8 cellular contexts compared by ENCODE assay signal in genomic region chr3:32414527-32415202, GRCh38. TPM values are rescaled to one million over a fixed set of nuclear protein-coding genes. Genes with fewer than 3 reads are reported as not detected.
DNase-seq lines count a peak whose midpoint lies in the region; FAIRE-seq and TF ChIP-seq lines count a peak whose summit lies in the region.

No MANE protein-coding gene starts in this region.

- no peak overlapping the region for H3K4me3 ChIP-seq in fibroblast of lung (replicated peaks in 1 of 4; ENCODE audit: control extremely low read depth in 1 of 4, insufficient read depth in 1 of 4, low read depth in 3 of 4, low read length in 4 of 4)
- H3K4me3 ChIP-seq in stomach: no peak overlapping the region

- WGBS in stomach, 5 donors: 56 to 71% (median 65%) methylated on average over 6 of the region's 6 CpGs

- no peak for FAIRE-seq in D721Med (lab: Jason Lieb, UNC)

- no peak for TF ChIP-seq POLR2A in stomach (IDR thresholded peaks at IDR 0.05)

- no peaks in the 10 kb centered on the region for H3K36me3 ChIP-seq in fibroblast of lung (ENCODE audit: control insufficient read depth, insufficient read depth, low read length)
- H3K36me3 ChIP-seq in stomach: no peaks in the 10 kb centered on the region

- H3K9ac ChIP-seq in fibroblast of lung (ENCODE audit: insufficient read depth, low read length): no peak overlapping the region

- no peak for TF ChIP-seq EP300 in stomach (IDR thresholded peaks at IDR 0.05)

- H2AFZ ChIP-seq in fibroblast of lung (ENCODE audit: low read length): no peak overlapping the region

- H3K4me2 ChIP-seq in fibroblast of lung (ENCODE audit: extremely low read depth, insufficient read depth, low read length): no peak overlapping the region

- no peaks in the 10 kb centered on the region for H3K27me3 Mint-ChIP-seq in activated T-cell treated with anti-CD3 and anti-CD28 coated beads, Interleukin-2, amount 50 U/mL, for 24 hours

- H3K9me3 ChIP-seq in fibroblast of lung (ENCODE audit: control insufficient read depth, insufficient read depth, low read depth, low read length): no peaks in the 10 kb centered on the region
- no peaks in the 10 kb centered on the region for H3K9me3 ChIP-seq in stomach

- H3K36me3 Mint-ChIP-seq in activated T-cell treated with anti-CD3 and anti-CD28 coated beads, Interleukin-2, amount 50 U/mL, for 24 hours (ENCODE audit: low read depth): peaks cover 2% of the 10 kb centered on the region

- no peak for DNase-seq in activated T-cell treated with anti-CD3 and anti-CD28 coated beads, Interleukin-2, amount 50 U/mL, for 24 hours
- DNase-seq in activated T-cell treated with anti-CD3 and anti-CD28 coated beads for 4 hours (no peak), RPMI7951 (ENCODE audit: low read depth) (peak; percentile 46), fibroblast of lung (ENCODE audit: low read depth in 2 of 2) (peak; percentile 31 to 83), stomach (peak; percentile 39), NCI-H526 treated with DMSO at 0.1 percent for 48 hours (lab: John Stamatoyannopoulos, UW) (no peak), D721Med (ENCODE audit: insufficient read length, low spot score) (no peak), DMS153 (lab: John Stamatoyannopoulos, UW) (no peak)

- H3K27ac Mint-ChIP-seq in activated T-cell treated with anti-CD3 and anti-CD28 coated beads, Interleukin-2, amount 50 U/mL, for 24 hours: peak overlapping the region; percentile 93

- H3K4me3 Mint-ChIP-seq in activated T-cell treated with anti-CD3 and anti-CD28 coated beads, Interleukin-2, amount 50 U/mL, for 24 hours: peak overlapping the region; percentile 18

- H3K4me1 ChIP-seq in fibroblast of lung (ENCODE audit: control insufficient read depth, extremely low read depth, insufficient read depth, low read length) (no peaks in the 10 kb centered on the region), stomach (peaks cover 11 to 44% (median 24%) of the 10 kb centered on the region in 4 donors)

- H3K79me2 ChIP-seq in fibroblast of lung (ENCODE audit: control insufficient read depth, insufficient read depth, low read length): no peaks in the 10 kb centered on the region

- H4K20me1 ChIP-seq in fibroblast of lung (ENCODE audit: control insufficient read depth, extremely low read depth, insufficient read depth, low read length): no peaks in the 10 kb centered on the region

- peaks cover 72% of the 10 kb centered on the region for H3K4me1 Mint-ChIP-seq in activated T-cell treated with anti-CD3 and anti-CD28 coated beads, Interleukin-2, amount 50 U/mL, for 24 hours (ENCODE audit: low read depth)

- TF ChIP-seq CTCF in fibroblast of lung (conservative IDR thresholded peaks at IDR 0.05 in 1 of 2, IDR thresholded peaks at IDR 0.05 in 1 of 2; ENCODE audit: low read depth in 1 of 2, low read length in 2 of 2) (no peak), stomach (IDR thresholded peaks at IDR 0.05) (no peak), D721Med (IDR thresholded peaks at IDR 0.05; ENCODE audit: insufficient read depth, missing control alignments) (no peak)

- H3K27ac ChIP-seq in fibroblast of lung (ENCODE audit: insufficient read depth, low read length): no peak overlapping the region
- peak overlapping the region in 4 of 5 donors; percentile 59 to 72 (median 66) for H3K27ac ChIP-seq in stomach

- intact Hi-C loops in stomach (cut with DNase I; ENCODE audit: low total_unique reads): no loop called here

- no peaks in the 10 kb centered on the region for H3K9me3 Mint-ChIP-seq in activated T-cell treated with anti-CD3 and anti-CD28 coated beads, Interleukin-2, amount 50 U/mL, for 24 hours

- no peaks in the 10 kb centered on the region for H3K27me3 ChIP-seq in fibroblast of lung (ENCODE audit: control insufficient read depth, insufficient read depth, low read length)
- H3K27me3 ChIP-seq in stomach: no peaks in the 10 kb centered on the region

RNA-seq across cellular contexts. Expression of gene CMTM7, which starts 23.0 kb away (rescaled TPM):
- total RNA-seq in RPMI7951 (2014; rRNA removed; shearing (Covaris generic)): 24.5 and 26.2 TPM in 2 replicates
- total RNA-seq in fibroblast of lung (3.3 and 3.5 TPM in 2 replicates), stomach (10 to 100 TPM in 2 of 5 donors, 1 to 10 TPM in 2, not detected in 1; 3.1 to 54.9 (median 8.7) TPM)
- polyA plus RNA-seq in fibroblast of lung (9.3 and 14.3 TPM in 2 replicates), stomach (1 to 10 TPM; 5.7 to 8.7 (median 7.4) TPM)
- polyA plus RNA-seq in fibroblast of lung (2012): 8.3 and 11.6 TPM in 2 replicates
- 17.6 and 22.4 TPM in 2 replicates for polyA minus RNA-seq in fibroblast of lung (ENCODE audit: low replicate concordance)

Comparison
In these comparisons a context has a peak if more than half of its experiments do, and no peak if none do; other contexts are left out.
1. DNase-seq: peak in RPMI7951 (single experiment), fibroblast of lung (2 of 2) and stomach (single experiment); none in activated T-cell treated with anti-CD3 and anti-CD28 coated beads, Interleukin-2, amount 50 U/mL, for 24 hours (single experiment), activated T-cell treated with anti-CD3 and anti-CD28 coated beads for 4 hours (single experiment), NCI-H526 treated with DMSO at 0.1 percent for 48 hours (single experiment), D721Med (single experiment) and DMS153 (single experiment).